In genomic region chr6:107730683-107731314, GRCh38 we compare ENCODE assay signal across 14 cellular contexts.
DNase-seq lines count a peak whose midpoint lies in the region; ATAC-seq lines count a peak whose summit lies in the region.
"Had no signal": no experiment of that assay in that cellular context is flagged by ENCODE, and none has a peak within 500 bp of the region (broad histone marks: within the 10 kb centered on the region; RNA-seq: fewer than 3 reads in every experiment).

No MANE protein-coding gene starts in this region.

- no peak overlapping the region for H3K4me3 ChIP-seq in SJCRH30
- H3K4me3 ChIP-seq: body of pancreas, pancreas had no signal

- H3K4me1 ChIP-seq in SJCRH30 = no peaks in the 10 kb centered on the region

- CTCF ChIA-PET in activated CD4-positive, alpha-beta memory T cell treated with anti-CD3 and anti-CD28 coated beads, Interleukin-2, amount 10 ng/mL, durations not matched to agents 7 days and 5 days (lab: Charles Lee) = interaction anchor here (1.2 to 4.8 kb wide), 6 partner anchors 10 to 138 kb away, joined by 3 to 51 read pairs (median 5); partner anchors contain the start of gene SCML4

- peak overlapping the region; percentile 74 for H3K4me3 Mint-ChIP-seq in activated CD4-positive, alpha-beta memory T cell treated with anti-CD3 and anti-CD28 coated beads, Interleukin-2, amount 10 ng/mL, durations not matched to agents 7 days and 5 days
- peak overlapping the region; percentile 34 to 74 (median 70) for H3K4me3 Mint-ChIP-seq in immature natural killer cell
- H3K4me3 Mint-ChIP-seq in stimulated activated naive CD8-positive, alpha-beta T cell treated with anti-CD3 and anti-CD28 coated beads, Interleukin-15, amount 100 ng/mL, for 72 hours = peak overlapping the region; percentile 87 to 90

- peak; percentile 49 for DNase-seq in activated effector memory CD4-positive, alpha-beta T cell treated with anti-CD3 and anti-CD28 coated beads, Interleukin-2, amount 50 U/mL, for 16 hours
- no peak for DNase-seq in activated effector memory CD4-positive, alpha-beta T cell treated with Interleukin-2 at 50 U/mL for 16 hours
- no peak for DNase-seq in activated CD4-positive, alpha-beta memory T cell treated with anti-CD3 and anti-CD28 coated beads, Interleukin-2, amount 10 ng/mL, durations not matched to agents 7 days and 5 days
- DNase-seq in immature natural killer cell (no peak), SJCRH30 (no peak), NCI-H526 treated with DMSO at 0.1 percent for 48 hours (lab: John Stamatoyannopoulos, UW) (no peak)
- no peak for DNase-seq in stimulated activated naive CD8-positive, alpha-beta T cell treated with anti-CD3 and anti-CD28 coated beads, Interleukin-15, amount 100 ng/mL, for 72 hours
- DNase-seq: body of pancreas; DMS79 treated with DMSO at 0.1 percent for 48 hours; glutamatergic neuron; left ventricle myocardium superior; pancreas; stimulated activated CD8-positive, alpha-beta memory T cell treated with anti-CD3 and anti-CD28 coated beads, Interleukin-4, amount 100 ng/mL, for 48 hours had no signal

- POLR2A ChIA-PET in activated CD4-positive, alpha-beta memory T cell treated with anti-CD3 and anti-CD28 coated beads, Interleukin-2, amount 10 ng/mL, durations not matched to agents 7 days and 5 days (lab: Charles Lee) = interaction anchor here (0.6 to 3.1 kb wide), 6 partner anchors 10 to 307 kb away, joined by 3 to 25 read pairs (median 10); partner anchors contain the start of gene SCML4

- H3K27me3 Mint-ChIP-seq in activated CD4-positive, alpha-beta memory T cell treated with anti-CD3 and anti-CD28 coated beads, Interleukin-2, amount 10 ng/mL, durations not matched to agents 7 days and 5 days = peaks cover 28% of the 10 kb centered on the region
- peaks cover 1 to 5% (median 4%) of the 10 kb centered on the region in 3 donors for H3K27me3 Mint-ChIP-seq in immature natural killer cell (ENCODE audit: low read depth in 3 of 3)
- no peaks in the 10 kb centered on the region for H3K27me3 Mint-ChIP-seq in stimulated activated naive CD8-positive, alpha-beta T cell treated with anti-CD3 and anti-CD28 coated beads, Interleukin-15, amount 100 ng/mL, for 72 hours

- peak overlapping the region; percentile 27 for H3K27ac Mint-ChIP-seq in activated CD4-positive, alpha-beta memory T cell treated with anti-CD3 and anti-CD28 coated beads, Interleukin-2, amount 10 ng/mL, durations not matched to agents 7 days and 5 days
- peak overlapping the region in 5 of 6 donors; percentile 40 to 71 (median 57) for H3K27ac Mint-ChIP-seq in immature natural killer cell
- peak overlapping the region; percentile 82 to 90 for H3K27ac Mint-ChIP-seq in stimulated activated naive CD8-positive, alpha-beta T cell treated with anti-CD3 and anti-CD28 coated beads, Interleukin-15, amount 100 ng/mL, for 72 hours

- peaks cover 12% of the 10 kb centered on the region for H3K36me3 Mint-ChIP-seq in activated CD4-positive, alpha-beta memory T cell treated with anti-CD3 and anti-CD28 coated beads, Interleukin-2, amount 10 ng/mL, durations not matched to agents 7 days and 5 days (ENCODE audit: low read depth)
- peaks cover 12 to 33% (median 28%) of the 10 kb centered on the region in 3 donors for H3K36me3 Mint-ChIP-seq in immature natural killer cell

- peaks cover 64% of the 10 kb centered on the region for H3K4me1 Mint-ChIP-seq in activated CD4-positive, alpha-beta memory T cell treated with anti-CD3 and anti-CD28 coated beads, Interleukin-2, amount 10 ng/mL, durations not matched to agents 7 days and 5 days
- H3K4me1 Mint-ChIP-seq in immature natural killer cell = peaks cover 67 to 76% of the 10 kb centered on the region in 2 donors
- peaks cover 93% of the 10 kb centered on the region for H3K4me1 Mint-ChIP-seq in stimulated activated naive CD8-positive, alpha-beta T cell treated with anti-CD3 and anti-CD28 coated beads, Interleukin-15, amount 100 ng/mL, for 72 hours

- no peaks in the 10 kb centered on the region for H3K36me3 ChIP-seq in SJCRH30
- H3K36me3 ChIP-seq: pancreas had no signal

- H3K9me3 ChIP-seq in SJCRH30 (replicated peaks) = no peaks in the 10 kb centered on the region
- H3K9me3 ChIP-seq: body of pancreas, pancreas had no signal

- ATAC-seq in stimulated activated naive CD8-positive, alpha-beta T cell treated with anti-CD3 and anti-CD28 coated beads, Interleukin-15, amount 100 ng/mL, for 72 hours = peak; percentile 8
- ATAC-seq in HG02852 (IDR thresholded peaks at IDR 0.05; ENCODE audit: unreplicated experiment) = no peak
- ATAC-seq: body of pancreas, left ventricle myocardium superior had no signal

- 0 out of 2 replicates have a peak, but pooled peaks cover 4% of the 10 kb centered on the region for H3K27me3 ChIP-seq in SJCRH30
- H3K27me3 ChIP-seq: body of pancreas, pancreas had no signal

- no peaks in the 10 kb centered on the region for H3K9me3 Mint-ChIP-seq in activated CD4-positive, alpha-beta memory T cell treated with anti-CD3 and anti-CD28 coated beads, Interleukin-2, amount 10 ng/mL, durations not matched to agents 7 days and 5 days
- no peaks in the 10 kb centered on the region for H3K9me3 Mint-ChIP-seq in immature natural killer cell
- H3K9me3 Mint-ChIP-seq in stimulated activated naive CD8-positive, alpha-beta T cell treated with anti-CD3 and anti-CD28 coated beads, Interleukin-15, amount 100 ng/mL, for 72 hours = no peaks in the 10 kb centered on the region

- H3K27ac ChIP-seq in SJCRH30 = no peak overlapping the region
- H3K27ac ChIP-seq: body of pancreas, pancreas had no signal

Comparison
In these comparisons a context has a peak if more than half of its experiments do, and no peak if none do; other contexts are left out.
1. H3K27ac Mint-ChIP-seq: peak in every context shown above with its lines; median percentile 86 in stimulated activated naive CD8-positive, alpha-beta T cell treated with anti-CD3 and anti-CD28 coated beads, Interleukin-15, amount 100 ng/mL, for 72 hours; 57 in immature natural killer cell; 27 in activated CD4-positive, alpha-beta memory T cell treated with anti-CD3 and anti-CD28 coated beads, Interleukin-2, amount 10 ng/mL, durations not matched to agents 7 days and 5 days.